21 cellular contexts compared by ENCODE assay signal in the genomic region with DNA sequence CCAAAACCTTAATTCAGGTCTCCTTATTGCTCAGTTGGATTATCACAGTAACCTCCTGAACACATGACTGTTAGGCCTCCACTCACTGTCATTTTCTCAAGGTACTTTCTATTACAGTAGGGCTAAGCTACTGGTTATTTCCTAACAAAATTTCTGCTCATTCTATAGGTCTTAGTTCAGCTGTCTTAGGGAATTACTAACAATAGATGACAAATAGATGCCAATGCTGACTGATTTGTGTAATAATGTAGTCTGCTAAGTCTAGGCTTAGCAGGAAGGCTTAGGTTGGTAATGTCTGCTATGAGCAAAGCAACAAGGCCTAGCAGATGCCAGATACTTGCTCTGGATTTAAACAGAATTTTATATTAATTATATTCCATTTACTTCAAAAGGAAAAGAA.
"Had no signal": no experiment of that assay in that cellular context is flagged by ENCODE, and none has a peak within 500 bp of the region (broad histone marks: within the 10 kb centered on the region; RNA-seq: fewer than 3 reads in every experiment).

No MANE protein-coding gene starts in this region.

- H3K4me3 ChIP-seq: lung, sigmoid colon, tibial nerve had no signal

- H3K9me3 Mint-ChIP-seq: endodermal cell, nephron, T-cell had no signal

- DNase-seq: activated CD4-positive, alpha-beta T cell treated with anti-CD3 and anti-CD28 coated beads, Interleukin-2, amount 50 U/mL, for 1 hour; activated CD4-positive, CD25-positive, alpha-beta regulatory T cell; activated effector memory CD4-positive, alpha-beta T cell treated with Interleukin-2 at 50 U/mL for 16 hours; activated naive CD4-positive, alpha-beta T cell treated with anti-CD3 and anti-CD28 coated beads, Interleukin-2, amount 50 U/mL, for 16 hours; amniotic stem cell; endodermal cell; hypothalamus; islet precursor cell; sigmoid colon; stimulated activated naive CD4-positive, alpha-beta T cell; substantia nigra; T-cell; T-helper 9 cell had no signal

- H3K4me1 Mint-ChIP-seq: nephron had no signal

- H3K27ac Mint-ChIP-seq: endodermal cell, nephron, T-cell had no signal

- ATAC-seq: left lobe of liver, SK-N-SH treated with all-trans-retinoic acid at 6 μM for 48 hours, T-cell had no signal

- H3K27me3 Mint-ChIP-seq: T-cell had no signal

- H3K4me3 Mint-ChIP-seq: endodermal cell, nephron, T-cell had no signal

- FAIRE-seq: colon, frontal cortex, urothelium cell line had no signal

- H3K27me3 ChIP-seq: sigmoid colon, tibial nerve had no signal

- H3K27ac ChIP-seq: sigmoid colon, tibial nerve had no signal

- H3K9me3 ChIP-seq: sigmoid colon, tibial nerve had no signal
